Comparison of ENCODE assay signal across 12 cellular contexts in the genomic region with DNA sequence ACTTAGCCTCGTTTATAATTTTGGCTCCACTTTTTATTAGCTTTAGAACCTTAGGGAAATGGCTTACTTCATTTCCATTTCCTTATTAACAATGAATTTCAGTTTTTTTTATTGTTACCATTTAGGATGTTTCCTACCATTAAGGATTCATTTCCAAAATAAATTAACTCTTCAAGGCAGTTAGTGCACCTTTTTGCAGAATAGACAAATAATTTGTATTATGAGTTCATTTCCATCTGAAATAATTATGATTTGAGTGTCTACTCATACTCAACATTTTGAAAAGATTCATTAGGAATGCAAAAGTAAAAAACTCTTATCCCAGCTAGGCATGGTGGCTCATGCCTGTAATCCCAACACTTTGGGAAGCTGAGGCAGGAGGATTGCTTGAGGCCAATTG. TPM values are rescaled to one million over a fixed set of nuclear protein-coding genes. Genes with fewer than 3 reads are reported as not detected.
DNase-seq lines count a peak whose midpoint lies in the region; ATAC-seq and TF ChIP-seq lines count a peak whose summit lies in the region.
"Had no signal": no experiment of that assay in that cellular context is flagged by ENCODE, and none has a peak within 500 bp of the region (broad histone marks: within the 10 kb centered on the region; RNA-seq: fewer than 3 reads in every experiment).

No MANE protein-coding gene starts in this region.

- H3K9me2 ChIP-seq in PC-9 (ENCODE audit: insufficient read depth): no peaks in the 10 kb centered on the region

- H3K4me3 ChIP-seq in PC-9 (no peak overlapping the region), mesendoderm (ENCODE audit: low read length) (no peak overlapping the region)

- peaks cover 33% of the 10 kb centered on the region for H3K36me3 Mint-ChIP-seq in activated CD4-positive, alpha-beta T cell treated with anti-CD3 and anti-CD28 coated beads, Interleukin-2, amount 10 ng/mL, durations not matched to agents 24 days and 14 days (ENCODE audit: low read depth)
- H3K36me3 Mint-ChIP-seq in effector memory CD8-positive, alpha-beta T cell (ENCODE audit: insufficient read depth): peaks cover 31% of the 10 kb centered on the region
- peaks cover 33% of the 10 kb centered on the region for H3K36me3 Mint-ChIP-seq in stimulated activated memory B cell treated with anti-CD40 and anti-IgM and Interleukin-4, amounts not matched to agents 10 μg/mL and 1 μg/mL and 100 μg/mL, for 72 hours

- no peak overlapping the region for H2BK15ac ChIP-seq in mesendoderm (replicated peaks; ENCODE audit: low read depth)

- H3F3A ChIP-seq in PC-9 (ENCODE audit: insufficient read depth, low read depth): no peaks in the 10 kb centered on the region

- H3K9me3 Mint-ChIP-seq in activated CD4-positive, alpha-beta T cell treated with anti-CD3 and anti-CD28 coated beads, Interleukin-2, amount 10 ng/mL, durations not matched to agents 24 days and 14 days: peaks cover 6% of the 10 kb centered on the region
- no peaks in the 10 kb centered on the region for H3K9me3 Mint-ChIP-seq in effector memory CD8-positive, alpha-beta T cell
- H3K9me3 Mint-ChIP-seq in stimulated activated memory B cell treated with anti-CD40 and anti-IgM and Interleukin-4, amounts not matched to agents 10 μg/mL and 1 μg/mL and 100 μg/mL, for 72 hours: peaks cover 4% of the 10 kb centered on the region

- H3K4me3 Mint-ChIP-seq in activated CD4-positive, alpha-beta T cell treated with anti-CD3 and anti-CD28 coated beads, Interleukin-2, amount 10 ng/mL, durations not matched to agents 24 days and 14 days: no peak overlapping the region
- peak overlapping the region; percentile 60 to 77 for H3K4me3 Mint-ChIP-seq in effector memory CD8-positive, alpha-beta T cell
- H3K4me3 Mint-ChIP-seq in stimulated activated memory B cell treated with anti-CD40 and anti-IgM and Interleukin-4, amounts not matched to agents 10 μg/mL and 1 μg/mL and 100 μg/mL, for 72 hours: no peak overlapping the region

- H2BK120ac ChIP-seq in mesendoderm (ENCODE audit: low read depth, low read length): no peak overlapping the region

- peaks cover 28% of the 10 kb centered on the region for H3K9me3 ChIP-seq in PC-9 (ENCODE audit: insufficient read depth, low read depth)

- CTCF ChIA-PET in PC-9 (lab: Charles Lee): no interaction called here

- H3K4me1 Mint-ChIP-seq in activated CD4-positive, alpha-beta T cell treated with anti-CD3 and anti-CD28 coated beads, Interleukin-2, amount 10 ng/mL, durations not matched to agents 24 days and 14 days: peaks cover 34% of the 10 kb centered on the region
- H3K4me1 Mint-ChIP-seq in effector memory CD8-positive, alpha-beta T cell (ENCODE audit: low read depth in 2 of 2): peaks cover 20 to 49% of the 10 kb centered on the region in 2 donors
- peaks cover 32% of the 10 kb centered on the region for H3K4me1 Mint-ChIP-seq in stimulated activated memory B cell treated with anti-CD40 and anti-IgM and Interleukin-4, amounts not matched to agents 10 μg/mL and 1 μg/mL and 100 μg/mL, for 72 hours

- intact Hi-C loops in activated CD4-positive, alpha-beta T cell treated with anti-CD3 and anti-CD28 coated beads, Interleukin-2, amount 10 ng/mL, durations not matched to agents 24 days and 14 days (cut with micrococcal nuclease): no loop called here
- intact Hi-C loops in PC-9 (cut with micrococcal nuclease; ENCODE audit: unreplicated experiment): no loop called here

- POLR2A ChIA-PET in PC-9 (lab: Charles Lee; ENCODE audit: unreplicated experiment): no interaction called here

- ATAC-seq in effector memory CD8-positive, alpha-beta T cell (replicated peaks): no peak
- no peak for ATAC-seq in stimulated activated memory B cell treated with anti-CD40 and anti-IgM and Interleukin-4, amounts not matched to agents 10 μg/mL and 1 μg/mL and 100 μg/mL, for 72 hours
- ATAC-seq in GM21528 (IDR thresholded peaks at IDR 0.05; ENCODE audit: low FRiP score, unreplicated experiment): no peak

- H3K27me3 Mint-ChIP-seq in activated CD4-positive, alpha-beta T cell treated with anti-CD3 and anti-CD28 coated beads, Interleukin-2, amount 10 ng/mL, durations not matched to agents 24 days and 14 days: no peaks in the 10 kb centered on the region
- no peaks in the 10 kb centered on the region for H3K27me3 Mint-ChIP-seq in effector memory CD8-positive, alpha-beta T cell
- no peaks in the 10 kb centered on the region for H3K27me3 Mint-ChIP-seq in stimulated activated memory B cell treated with anti-CD40 and anti-IgM and Interleukin-4, amounts not matched to agents 10 μg/mL and 1 μg/mL and 100 μg/mL, for 72 hours

- H3K4ac ChIP-seq in mesendoderm (ENCODE audit: low read depth, low read length): no peak overlapping the region

- H3K56ac ChIP-seq in mesendoderm (ENCODE audit: low read length): no peak overlapping the region

- H3K79me2 ChIP-seq in PC-9 (ENCODE audit: low read depth) (peaks cover 52% of the 10 kb centered on the region), mesendoderm (ENCODE audit: control insufficient read depth, insufficient read depth, low read length) (peaks cover 4% of the 10 kb centered on the region)

- no peak for DNase-seq in activated CD4-positive, alpha-beta T cell treated with anti-CD3 and anti-CD28 coated beads, Interleukin-2, amount 10 ng/mL, durations not matched to agents 24 days and 14 days
- DNase-seq in activated CD4-positive, alpha-beta T cell treated with anti-CD3 and anti-CD28 coated beads, Interleukin-2, amount 50 U/mL, for 48 hours: no peak
- DNase-seq in PC-9: no peak
- no peak for DNase-seq in effector memory CD8-positive, alpha-beta T cell
- no peak for DNase-seq in COLO829 (ENCODE audit: low spot score)
- DNase-seq in mesendoderm: no peak
- DNase-seq: DMS 273 treated with DMSO at 0.1 percent for 48 hours, NCI-H1105, OCI-M1, retina had no signal

- H3K18ac ChIP-seq in mesendoderm (ENCODE audit: low read length): no peak overlapping the region

- no peaks in the 10 kb centered on the region for H4K20me1 ChIP-seq in PC-9 (ENCODE audit: insufficient read depth)

- H3K4me2 ChIP-seq in PC-9 (no peak overlapping the region), mesendoderm (ENCODE audit: low read length) (no peak overlapping the region)

- H3K36me3 ChIP-seq in PC-9 (ENCODE audit: low read depth) (peaks cover 28% of the 10 kb centered on the region), mesendoderm (ENCODE audit: control insufficient read depth, insufficient read depth, low read length) (no peaks in the 10 kb centered on the region)

- H2AFZ ChIP-seq in PC-9: no peak overlapping the region

- no peak overlapping the region for H3K9ac ChIP-seq in mesendoderm (ENCODE audit: low read length)

- no peak overlapping the region for H4K5ac ChIP-seq in mesendoderm (ENCODE audit: low read length)

- WGBS in mesendoderm (ENCODE audit: extremely low coverage, insufficient coverage, low lambda C conversion rate): no CpG with 5 or more reads among the region's 1 CpG

- peak overlapping the region; percentile 86 for H3K27ac Mint-ChIP-seq in activated CD4-positive, alpha-beta T cell treated with anti-CD3 and anti-CD28 coated beads, Interleukin-2, amount 10 ng/mL, durations not matched to agents 24 days and 14 days
- H3K27ac Mint-ChIP-seq in effector memory CD8-positive, alpha-beta T cell: peak overlapping the region; percentile 72 to 93
- peak overlapping the region; percentile 78 for H3K27ac Mint-ChIP-seq in stimulated activated memory B cell treated with anti-CD40 and anti-IgM and Interleukin-4, amounts not matched to agents 10 μg/mL and 1 μg/mL and 100 μg/mL, for 72 hours

- BruUV-seq in PC-9 (replicated peaks; lab: Mats Ljungman, UMichigan): no TSS peak

- no peak overlapping the region for H2BK5ac ChIP-seq in mesendoderm (ENCODE audit: low read length)

- no peaks in the 10 kb centered on the region for H3K27me3 ChIP-seq in PC-9 (ENCODE audit: insufficient read depth, low read depth)
- no peaks in the 10 kb centered on the region for H3K27me3 ChIP-seq in mesendoderm (ENCODE audit: insufficient read depth, low read length, poor library complexity)

- H2AK5ac ChIP-seq in mesendoderm (ENCODE audit: low read length): no peak overlapping the region

- H3K4me1 ChIP-seq in PC-9 (replicated peaks; ENCODE audit: insufficient read depth) (peaks cover 15% of the 10 kb centered on the region; the same call in 1 of the 2 replicates), mesendoderm (ENCODE audit: control insufficient read depth, low read depth, low read length) (no peaks in the 10 kb centered on the region)

- H3K23ac ChIP-seq in mesendoderm (ENCODE audit: low read length): no peak overlapping the region

- H4K8ac ChIP-seq in mesendoderm (ENCODE audit: low read depth, low read length): no peak overlapping the region

- peaks cover 2% of the 10 kb centered on the region for H3K79me1 ChIP-seq in mesendoderm (ENCODE audit: low read length)

- TF ChIP-seq CTCF in PC-9 (conservative IDR thresholded peaks at IDR 0.05): no peak

- H3K27ac ChIP-seq in PC-9: peak overlapping the region; percentile 55
- no peak overlapping the region for H3K27ac ChIP-seq in mesendoderm (ENCODE audit: low read depth, low read length)

RNA-seq across cellular contexts. Expression of gene FOXN2, which starts 28.7 kb away (rescaled TPM):
- 50.5 and 54.5 TPM in 2 replicates for total RNA-seq in activated CD4-positive, alpha-beta T cell treated with anti-CD3 and anti-CD28 coated beads, Interleukin-2, amount 10 ng/mL, durations not matched to agents 24 days and 14 days
- 11.6 and 13.4 TPM in 2 replicates for total RNA-seq in PC-9 (2021)
- 8.6 TPM for polyA plus RNA-seq in mesendoderm (2013, experiment 1 of 2)
- polyA plus RNA-seq in mesendoderm (2013, experiment 2 of 2): 8.7 TPM

Comparison
In these comparisons a context has a peak if more than half of its experiments do, and no peak if none do; other contexts are left out.
1. H3K4me3 Mint-ChIP-seq: peak in effector memory CD8-positive, alpha-beta T cell (2 of 2); none in activated CD4-positive, alpha-beta T cell treated with anti-CD3 and anti-CD28 coated beads, Interleukin-2, amount 10 ng/mL, durations not matched to agents 24 days and 14 days (single experiment) and stimulated activated memory B cell treated with anti-CD40 and anti-IgM and Interleukin-4, amounts not matched to agents 10 μg/mL and 1 μg/mL and 100 μg/mL, for 72 hours (single experiment).
2. Peak in every context shown above with its lines, with median percentiles within 50 percentile points of each other: H3K27ac Mint-ChIP-seq.